ENCODE assay signal across 1 cellular context in the genomic region with DNA sequence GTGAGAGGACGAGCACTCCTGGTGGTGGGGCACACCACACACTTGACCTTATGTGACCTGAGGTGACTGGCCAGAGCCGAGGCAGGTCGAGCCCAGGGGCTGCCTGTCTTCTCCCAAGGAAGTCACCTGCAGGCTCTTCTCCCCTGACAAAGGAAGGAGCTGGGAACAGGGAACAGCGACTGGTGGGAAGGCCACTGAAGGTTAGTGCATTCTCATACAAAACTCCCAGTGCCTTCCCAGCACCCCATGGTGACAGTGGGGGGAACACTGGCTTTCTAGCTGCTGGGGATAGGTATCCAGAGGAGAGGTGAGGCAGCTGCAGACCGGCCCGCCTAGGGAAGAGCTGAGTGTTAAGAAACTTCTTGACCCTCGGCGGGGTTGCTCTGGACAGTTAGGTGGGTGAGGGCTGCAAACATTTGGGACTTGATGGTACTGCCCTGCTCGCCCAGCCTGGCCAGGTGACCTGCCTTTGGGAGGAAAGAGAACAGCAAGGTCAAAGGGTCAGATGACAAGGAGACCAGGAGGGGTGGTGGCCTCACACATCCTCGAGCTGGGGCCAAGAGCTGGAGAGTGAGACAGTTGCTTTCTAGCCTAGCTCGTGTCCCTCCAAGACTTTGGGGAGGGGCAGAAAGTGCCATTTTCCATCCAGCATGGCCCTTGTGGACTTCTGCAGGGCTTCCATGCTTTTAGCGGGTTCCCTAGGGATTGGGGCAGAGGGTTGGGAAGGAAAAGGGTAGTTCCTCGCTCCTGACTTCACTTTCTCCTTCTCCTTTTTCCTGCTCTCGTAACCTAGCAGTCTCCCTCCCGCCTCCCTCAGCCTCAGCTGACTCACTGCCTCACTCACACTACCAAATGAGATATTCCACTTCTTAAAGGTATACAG.
TF ChIP-seq lines count a peak whose summit lies in the region.

No MANE protein-coding gene starts in this region.

TF ChIP-seq in H1, 55 proteins besides CTCF, POLR2A, EP300 and RAD21 (continued from another document):
- TF ChIP-seq ATF2 (IDR thresholded peaks at IDR 0.05; ENCODE audit: low read length): no peak
